8 cellular contexts compared by ENCODE assay signal in the genomic region with DNA sequence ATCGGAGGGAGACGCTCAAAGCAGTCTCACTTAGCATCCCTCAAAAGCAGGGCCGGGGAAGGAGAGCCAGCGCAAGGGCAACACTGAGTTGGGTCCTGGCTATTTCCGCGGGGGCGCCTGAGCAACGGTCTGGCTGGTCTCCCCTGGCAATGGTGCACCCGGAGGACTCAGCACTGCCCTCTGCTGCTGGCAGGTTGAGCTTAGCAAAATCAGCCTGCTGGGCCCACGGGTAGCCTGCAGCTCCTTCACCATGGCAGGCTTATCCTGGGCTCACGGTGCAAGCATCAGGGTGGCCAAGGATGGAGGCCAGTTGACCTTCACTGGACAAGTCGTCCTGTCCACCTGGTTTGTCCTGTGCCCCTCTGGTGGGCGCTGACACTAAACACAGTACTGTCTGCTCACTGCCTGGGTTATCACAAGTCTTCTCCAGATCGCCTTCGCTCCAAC. TPM values are rescaled to one million over a fixed set of nuclear protein-coding genes. Genes with fewer than 3 reads are reported as not detected.
A peak's percentile ranks its signal among the peaks of the same experiment; 100 is the strongest.
DNase-seq lines count a peak whose midpoint lies in the region; ATAC-seq, FAIRE-seq and TF ChIP-seq lines count a peak whose summit lies in the region.

No MANE protein-coding gene starts in this region.

- peaks cover 2% of the 10 kb centered on the region for H3K4me1 ChIP-seq in NT2/D1 (ENCODE audit: insufficient read depth, insufficient read length)
- H3K4me1 ChIP-seq in esophagus squamous epithelium, result peaks cover 0 to 21% (median 6%) of the 10 kb centered on the region in 3 donors

- no peak overlapping the region for H3K27ac ChIP-seq in esophagus squamous epithelium

- DNase-seq in ACHN, result peak; percentile 52
- peak; percentile 37 for DNase-seq in GM18507 (ENCODE audit: extremely low spot score, insufficient read length, low read depth)
- DNase-seq in NT2/D1 (ENCODE audit: low read depth, low spot score), result peak; percentile 47
- peak; percentile 30 for DNase-seq in activated T-cell treated with anti-CD3 and anti-CD28 coated beads for 4 hours
- no peak for DNase-seq in esophagus squamous epithelium (lab: John Stamatoyannopoulos, UW)
- DNase-seq in stimulated activated naive CD8-positive, alpha-beta T cell treated with anti-CD3 and anti-CD28 coated beads, Interleukin-15, amount 100 ng/mL, for 72 hours, result peak; percentile 50 to 75

- H3K4me3 ChIP-seq in NT2/D1 (ENCODE audit: insufficient read length, low read depth), result no peak overlapping the region
- H3K4me3 ChIP-seq in esophagus squamous epithelium, result no peak overlapping the region

- no peak for TF ChIP-seq POLR2A in esophagus squamous epithelium (IDR thresholded peaks at IDR 0.05)

- intact Hi-C loops in esophagus squamous epithelium (cut with DNase I), result loop anchor here (10.0 kb wide), 1 partner anchor 398 kb away; a partner anchor contains a TSS

- 45% methylated on average over 5 to 12 of the region's 15 CpGs for WGBS in esophagus squamous epithelium, 2 donors

- FAIRE-seq in GM18507 (lab: Jason Lieb, UNC), result no peak

- peaks cover 8% of the 10 kb centered on the region for H3K27me3 Mint-ChIP-seq in nephron (ENCODE audit: low read depth)
- peaks cover 12% of the 10 kb centered on the region for H3K27me3 Mint-ChIP-seq in stimulated activated naive CD8-positive, alpha-beta T cell treated with anti-CD3 and anti-CD28 coated beads, Interleukin-15, amount 100 ng/mL, for 72 hours

- in situ Hi-C loops in ACHN (cut with HindIII; ENCODE audit: low pct_ligation_motif_present, low pct_unique_long_range_greater_than_20kb, low sequenced_read_pairs), result no loop called here

- peaks cover 13% of the 10 kb centered on the region for H3K4me1 Mint-ChIP-seq in nephron
- H3K4me1 Mint-ChIP-seq in stimulated activated naive CD8-positive, alpha-beta T cell treated with anti-CD3 and anti-CD28 coated beads, Interleukin-15, amount 100 ng/mL, for 72 hours, result peaks cover 27% of the 10 kb centered on the region

- peaks cover 7% of the 10 kb centered on the region for H3K9me3 Mint-ChIP-seq in nephron
- H3K9me3 Mint-ChIP-seq in stimulated activated naive CD8-positive, alpha-beta T cell treated with anti-CD3 and anti-CD28 coated beads, Interleukin-15, amount 100 ng/mL, for 72 hours, result no peaks in the 10 kb centered on the region

- H3K4me3 Mint-ChIP-seq in nephron, result no peak overlapping the region
- H3K4me3 Mint-ChIP-seq in stimulated activated naive CD8-positive, alpha-beta T cell treated with anti-CD3 and anti-CD28 coated beads, Interleukin-15, amount 100 ng/mL, for 72 hours, result no peak overlapping the region

- ATAC-seq in stimulated activated naive CD8-positive, alpha-beta T cell treated with anti-CD3 and anti-CD28 coated beads, Interleukin-15, amount 100 ng/mL, for 72 hours, result peak; percentile 70
- no peak for ATAC-seq in GM18520 (IDR thresholded peaks at IDR 0.05; ENCODE audit: unreplicated experiment)

- no peak overlapping the region for H3K9ac ChIP-seq in NT2/D1 (ENCODE audit: insufficient read length, low read depth)

- H3K9me3 ChIP-seq in NT2/D1 (ENCODE audit: insufficient read depth, low read length) (no peaks in the 10 kb centered on the region), esophagus squamous epithelium (no peaks in the 10 kb centered on the region)

- H3K36me3 ChIP-seq in NT2/D1 (ENCODE audit: insufficient read depth, insufficient read length, low read length) (no peaks in the 10 kb centered on the region), esophagus squamous epithelium (no peaks in the 10 kb centered on the region)

- H3K27ac Mint-ChIP-seq in nephron, result peak overlapping the region in 1 of 3 experiments; percentile 54
- H3K27ac Mint-ChIP-seq in stimulated activated naive CD8-positive, alpha-beta T cell treated with anti-CD3 and anti-CD28 coated beads, Interleukin-15, amount 100 ng/mL, for 72 hours, result no peak overlapping the region

- H3K27me3 ChIP-seq in NT2/D1 (ENCODE audit: insufficient read depth, insufficient read length) (no peaks in the 10 kb centered on the region), esophagus squamous epithelium (no peaks in the 10 kb centered on the region)

- no peaks in the 10 kb centered on the region for H3K36me3 Mint-ChIP-seq in nephron (ENCODE audit: low read depth)

- TF ChIP-seq CTCF in esophagus squamous epithelium (IDR thresholded peaks at IDR 0.05) (peak; percentile 50 to 84 (median 59)), nephron (IDR thresholded peaks at IDR 0.05; ENCODE audit: unreplicated experiment in 3 of 3) (peak; percentile 80 to 82 (median 82))

RNA-seq across cellular contexts. Expression of a gene that starts 14.4 kb away (rescaled TPM):
- 1,000 to 10,000 TPM in 1 of 4 donors, 100 to 1,000 TPM in 3; 480 to 2,454 (median 606) TPM for total RNA-seq in esophagus squamous epithelium

RNA-seq across cellular contexts. Expression of a gene that starts 46.2 kb away (rescaled TPM):
- total RNA-seq in esophagus squamous epithelium, result 1 to 10 TPM in 1 of 4 donors, under 1 TPM in 2, not detected in 1; 0.56 to 2.2 (median 0.76) TPM
